1 cellular context compared by ENCODE assay signal in the genomic region with DNA sequence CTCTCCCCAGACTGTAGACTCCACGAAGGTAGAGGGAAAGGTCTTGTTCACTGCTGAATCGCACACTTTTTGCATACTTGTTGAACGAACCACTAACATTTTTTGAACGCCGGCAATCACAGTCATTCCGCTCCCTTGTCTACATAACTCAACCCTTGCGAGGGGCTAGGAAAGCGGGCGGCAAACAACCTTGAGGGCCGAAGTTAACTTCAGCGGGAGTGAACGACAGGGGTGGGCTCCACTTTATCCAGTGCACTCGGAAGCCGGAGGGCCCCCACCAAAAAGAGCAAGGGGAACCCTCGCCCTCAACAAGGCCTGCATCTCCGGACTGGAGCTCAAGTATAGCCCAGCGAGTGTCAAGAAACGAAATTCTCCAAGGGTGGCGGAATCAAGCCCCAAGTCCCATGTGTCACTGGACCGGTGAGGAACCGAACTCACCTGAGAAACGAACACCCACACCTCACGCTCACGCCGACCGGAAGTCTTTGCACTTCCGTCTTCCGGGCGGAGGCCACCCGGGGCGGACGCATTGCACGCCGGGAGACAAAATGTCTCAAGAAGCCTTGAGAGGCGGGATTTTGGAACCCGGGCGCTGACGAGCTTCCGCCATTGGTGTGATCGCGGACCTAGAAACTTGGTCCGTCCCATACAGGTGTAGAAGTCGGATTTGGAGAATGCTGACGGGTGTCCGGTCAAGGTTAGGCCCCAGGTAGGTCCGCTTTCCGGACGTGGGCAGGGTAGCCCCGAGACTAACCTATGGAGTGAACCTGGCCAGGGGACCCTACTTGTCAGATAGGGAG.
TF ChIP-seq lines count a peak whose summit lies in the region.

A gene (minus strand): TSS at position 484 of the 800 bp plus-strand sequence. CDS start 1,644 bp downstream, outside the sequence.

TF ChIP-seq in HEK293, 187 proteins besides CTCF, POLR2A, EP300 and RAD21 (continued from another document):
- TF ChIP-seq, protein P1, sequence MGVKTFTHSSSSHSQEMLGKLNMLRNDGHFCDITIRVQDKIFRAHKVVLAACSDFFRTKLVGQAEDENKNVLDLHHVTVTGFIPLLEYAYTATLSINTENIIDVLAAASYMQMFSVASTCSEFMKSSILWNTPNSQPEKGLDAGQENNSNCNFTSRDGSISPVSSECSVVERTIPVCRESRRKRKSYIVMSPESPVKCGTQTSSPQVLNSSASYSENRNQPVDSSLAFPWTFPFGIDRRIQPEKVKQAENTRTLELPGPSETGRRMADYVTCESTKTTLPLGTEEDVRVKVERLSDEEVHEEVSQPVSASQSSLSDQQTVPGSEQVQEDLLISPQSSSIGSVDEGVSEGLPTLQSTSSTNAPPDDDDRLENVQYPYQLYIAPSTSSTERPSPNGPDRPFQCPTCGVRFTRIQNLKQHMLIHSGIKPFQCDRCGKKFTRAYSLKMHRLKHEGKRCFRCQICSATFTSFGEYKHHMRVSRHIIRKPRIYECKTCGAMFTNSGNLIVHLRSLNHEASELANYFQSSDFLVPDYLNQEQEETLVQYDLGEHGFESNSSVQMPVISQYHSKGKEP (tag by site-specific recombination; IDR thresholded peaks at IDR 0.05): no peak
- peak; percentile 61 for TF ChIP-seq ZNF629 (tag by site-specific recombination; IDR thresholded peaks at IDR 0.05)
- peak; percentile 68; the same call in 1 of the 2 replicates for TF ChIP-seq GLIS2 (tag by site-specific recombination; IDR thresholded peaks at IDR 0.05)
- no peak for TF ChIP-seq ZNF311 (tag by site-specific recombination; IDR thresholded peaks at IDR 0.05; ENCODE audit: borderline replicate concordance)
- TF ChIP-seq, protein P2, sequence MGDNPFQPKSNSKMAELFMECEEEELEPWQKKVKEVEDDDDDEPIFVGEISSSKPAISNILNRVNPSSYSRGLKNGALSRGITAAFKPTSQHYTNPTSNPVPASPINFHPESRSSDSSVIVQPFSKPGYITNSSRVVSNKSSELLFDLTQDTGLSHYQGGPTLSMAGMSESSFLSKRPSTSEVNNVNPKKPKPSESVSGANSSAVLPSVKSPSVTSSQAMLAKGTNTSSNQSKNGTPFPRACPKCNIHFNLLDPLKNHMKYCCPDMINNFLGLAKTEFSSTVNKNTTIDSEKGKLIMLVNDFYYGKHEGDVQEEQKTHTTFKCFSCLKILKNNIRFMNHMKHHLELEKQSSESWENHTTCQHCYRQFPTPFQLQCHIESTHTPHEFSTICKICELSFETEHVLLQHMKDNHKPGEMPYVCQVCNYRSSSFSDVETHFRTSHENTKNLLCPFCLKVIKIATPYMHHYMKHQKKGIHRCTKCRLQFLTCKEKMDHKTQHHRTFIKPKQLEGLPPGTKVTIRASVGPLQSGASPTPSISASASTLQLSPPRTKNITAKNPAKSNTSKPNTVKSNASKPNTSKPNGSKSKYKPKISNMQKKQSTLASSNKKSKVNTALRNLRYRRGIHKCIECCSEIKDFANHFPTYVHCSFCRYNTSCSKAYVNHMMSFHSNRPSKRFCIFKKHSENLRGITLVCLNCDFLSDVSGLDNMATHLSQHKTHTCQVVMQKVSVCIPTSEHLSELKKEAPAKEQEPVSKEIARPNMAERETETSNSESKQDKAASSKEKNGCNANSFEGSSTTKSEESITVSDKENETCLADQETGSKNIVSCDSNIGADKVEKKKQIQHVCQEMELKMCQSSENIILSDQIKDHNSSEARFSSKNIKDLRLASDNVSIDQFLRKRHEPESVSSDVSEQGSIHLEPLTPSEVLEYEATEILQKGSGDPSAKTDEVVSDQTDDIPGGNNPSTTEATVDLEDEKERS (tag by site-specific recombination; IDR thresholded peaks at IDR 0.05): no peak
- TF ChIP-seq ZNF335 (tag by site-specific recombination; conservative IDR thresholded peaks at IDR 0.05): peak; percentile 83
- TF ChIP-seq, protein P3, sequence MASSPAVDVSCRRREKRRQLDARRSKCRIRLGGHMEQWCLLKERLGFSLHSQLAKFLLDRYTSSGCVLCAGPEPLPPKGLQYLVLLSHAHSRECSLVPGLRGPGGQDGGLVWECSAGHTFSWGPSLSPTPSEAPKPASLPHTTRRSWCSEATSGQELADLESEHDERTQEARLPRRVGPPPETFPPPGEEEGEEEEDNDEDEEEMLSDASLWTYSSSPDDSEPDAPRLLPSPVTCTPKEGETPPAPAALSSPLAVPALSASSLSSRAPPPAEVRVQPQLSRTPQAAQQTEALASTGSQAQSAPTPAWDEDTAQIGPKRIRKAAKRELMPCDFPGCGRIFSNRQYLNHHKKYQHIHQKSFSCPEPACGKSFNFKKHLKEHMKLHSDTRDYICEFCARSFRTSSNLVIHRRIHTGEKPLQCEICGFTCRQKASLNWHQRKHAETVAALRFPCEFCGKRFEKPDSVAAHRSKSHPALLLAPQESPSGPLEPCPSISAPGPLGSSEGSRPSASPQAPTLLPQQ (tag by site-specific recombination; IDR thresholded peaks at IDR 0.05): peak; percentile 45; the same call in 1 of the 2 replicates
- no peak for TF ChIP-seq ZNF112 (tag by site-specific recombination; IDR thresholded peaks at IDR 0.05)
- TF ChIP-seq, protein P4, sequence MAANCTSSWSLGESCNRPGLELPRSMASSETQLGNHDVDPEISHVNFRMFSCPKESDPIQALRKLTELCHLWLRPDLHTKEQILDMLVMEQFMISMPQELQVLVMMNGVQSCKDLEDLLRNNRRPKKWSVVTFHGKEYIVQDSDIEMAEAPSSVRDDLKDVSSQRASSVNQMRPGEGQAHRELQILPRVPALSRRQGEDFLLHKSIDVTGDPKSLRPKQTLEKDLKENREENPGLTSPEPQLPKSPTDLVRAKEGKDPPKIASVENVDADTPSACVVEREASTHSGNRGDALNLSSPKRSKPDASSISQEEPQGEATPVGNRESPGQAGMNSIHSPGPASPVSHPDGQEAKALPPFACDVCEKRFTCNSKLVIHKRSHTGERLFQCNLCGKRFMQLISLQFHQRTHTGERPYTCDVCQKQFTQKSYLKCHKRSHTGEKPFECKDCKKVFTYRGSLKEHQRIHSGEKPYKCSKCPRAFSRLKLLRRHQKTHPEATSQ (tag by site-specific recombination; IDR thresholded peaks at IDR 0.05): no peak
- no peak for TF ChIP-seq BCL11A (tag by site-specific recombination; IDR thresholded peaks at IDR 0.05; ENCODE audit: low read depth)
- TF ChIP-seq, protein P5, sequence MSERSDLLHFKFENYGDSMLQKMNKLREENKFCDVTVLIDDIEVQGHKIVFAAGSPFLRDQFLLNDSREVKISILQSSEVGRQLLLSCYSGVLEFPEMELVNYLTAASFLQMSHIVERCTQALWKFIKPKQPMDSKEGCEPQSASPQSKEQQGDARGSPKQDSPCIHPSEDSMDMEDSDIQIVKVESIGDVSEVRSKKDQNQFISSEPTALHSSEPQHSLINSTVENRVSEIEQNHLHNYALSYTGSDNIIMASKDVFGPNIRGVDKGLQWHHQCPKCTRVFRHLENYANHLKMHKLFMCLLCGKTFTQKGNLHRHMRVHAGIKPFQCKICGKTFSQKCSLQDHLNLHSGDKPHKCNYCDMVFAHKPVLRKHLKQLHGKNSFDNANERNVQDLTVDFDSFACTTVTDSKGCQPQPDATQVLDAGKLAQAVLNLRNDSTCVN (tag by site-specific recombination; optimal IDR thresholded peaks at IDR 0.05): no peak
- TF ChIP-seq KLF8 (tag by site-specific recombination; IDR thresholded peaks at IDR 0.05): 0 out of 2 replicates have a peak, but pooled peaks have one; percentile 24
- peak; percentile 47; the same call in 1 of the 2 replicates for TF ChIP-seq SP7 (tag by site-specific recombination; IDR thresholded peaks at IDR 0.05)
- peak; percentile 84 for TF ChIP-seq ZFHX2 (tag by site-specific recombination; conservative IDR thresholded peaks at IDR 0.05)
- peak; percentile 95 for TF ChIP-seq ZNF121 (tag by site-specific recombination; IDR thresholded peaks at IDR 0.05)
- TF ChIP-seq, protein P6, sequence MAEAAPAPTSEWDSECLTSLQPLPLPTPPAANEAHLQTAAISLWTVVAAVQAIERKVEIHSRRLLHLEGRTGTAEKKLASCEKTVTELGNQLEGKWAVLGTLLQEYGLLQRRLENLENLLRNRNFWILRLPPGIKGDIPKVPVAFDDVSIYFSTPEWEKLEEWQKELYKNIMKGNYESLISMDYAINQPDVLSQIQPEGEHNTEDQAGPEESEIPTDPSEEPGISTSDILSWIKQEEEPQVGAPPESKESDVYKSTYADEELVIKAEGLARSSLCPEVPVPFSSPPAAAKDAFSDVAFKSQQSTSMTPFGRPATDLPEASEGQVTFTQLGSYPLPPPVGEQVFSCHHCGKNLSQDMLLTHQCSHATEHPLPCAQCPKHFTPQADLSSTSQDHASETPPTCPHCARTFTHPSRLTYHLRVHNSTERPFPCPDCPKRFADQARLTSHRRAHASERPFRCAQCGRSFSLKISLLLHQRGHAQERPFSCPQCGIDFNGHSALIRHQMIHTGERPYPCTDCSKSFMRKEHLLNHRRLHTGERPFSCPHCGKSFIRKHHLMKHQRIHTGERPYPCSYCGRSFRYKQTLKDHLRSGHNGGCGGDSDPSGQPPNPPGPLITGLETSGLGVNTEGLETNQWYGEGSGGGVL (tag by site-specific recombination; IDR thresholded peaks at IDR 0.05): no peak
- peak; percentile 91 for TF ChIP-seq ZNF76 (tag by site-specific recombination; IDR thresholded peaks at IDR 0.05; ENCODE audit: borderline replicate concordance, low read depth)
- TF ChIP-seq KLF16 (tag by site-specific recombination; IDR thresholded peaks at IDR 0.05): no peak
- no peak for TF ChIP-seq ZNF514 (tag by site-specific recombination; IDR thresholded peaks at IDR 0.05)
- no peak for TF ChIP-seq HOXD13 (CRISPR knock-in tag; IDR thresholded peaks at IDR 0.05; ENCODE audit: borderline replicate concordance)
- TF ChIP-seq ZNF529 (tag by site-specific recombination; IDR thresholded peaks at IDR 0.05; ENCODE audit: insufficient replicate concordance): no peak
- no peak for TF ChIP-seq ZNF2 (tag by site-specific recombination; IDR thresholded peaks at IDR 0.05)
- TF ChIP-seq ZBTB8A (tag by site-specific recombination; IDR thresholded peaks at IDR 0.05): 0 out of 2 replicates have a peak, but pooled peaks have one; percentile 22
- TF ChIP-seq GLIS1 (tag by site-specific recombination; IDR thresholded peaks at IDR 0.05): peak; percentile 90
- TF ChIP-seq ZNF174 (tag by site-specific recombination; IDR thresholded peaks at IDR 0.05): no peak
- TF ChIP-seq SCRT2 (tag by site-specific recombination; IDR thresholded peaks at IDR 0.05): peak; percentile 85
- no peak for TF ChIP-seq ZNF555 (tag by site-specific recombination; conservative IDR thresholded peaks at IDR 0.05)
- TF ChIP-seq, protein P7, sequence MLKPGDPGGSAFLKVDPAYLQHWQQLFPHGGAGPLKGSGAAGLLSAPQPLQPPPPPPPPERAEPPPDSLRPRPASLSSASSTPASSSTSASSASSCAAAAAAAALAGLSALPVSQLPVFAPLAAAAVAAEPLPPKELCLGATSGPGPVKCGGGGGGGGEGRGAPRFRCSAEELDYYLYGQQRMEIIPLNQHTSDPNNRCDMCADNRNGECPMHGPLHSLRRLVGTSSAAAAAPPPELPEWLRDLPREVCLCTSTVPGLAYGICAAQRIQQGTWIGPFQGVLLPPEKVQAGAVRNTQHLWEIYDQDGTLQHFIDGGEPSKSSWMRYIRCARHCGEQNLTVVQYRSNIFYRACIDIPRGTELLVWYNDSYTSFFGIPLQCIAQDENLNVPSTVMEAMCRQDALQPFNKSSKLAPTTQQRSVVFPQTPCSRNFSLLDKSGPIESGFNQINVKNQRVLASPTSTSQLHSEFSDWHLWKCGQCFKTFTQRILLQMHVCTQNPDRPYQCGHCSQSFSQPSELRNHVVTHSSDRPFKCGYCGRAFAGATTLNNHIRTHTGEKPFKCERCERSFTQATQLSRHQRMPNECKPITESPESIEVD (tag by site-specific recombination; IDR thresholded peaks at IDR 0.05): no peak
- TF ChIP-seq ZNF701 (tag by site-specific recombination; IDR thresholded peaks at IDR 0.05): no peak
- 0 out of 2 replicates have a peak, but pooled peaks have one; percentile 27 for TF ChIP-seq ZBTB48 (tag by site-specific recombination; IDR thresholded peaks at IDR 0.05)
- peak; percentile 36; the same call in 1 of the 2 replicates for TF ChIP-seq ZNF600 (tag by site-specific recombination; IDR thresholded peaks at IDR 0.05)
- no peak for TF ChIP-seq ZNF623 (tag by site-specific recombination; IDR thresholded peaks at IDR 0.05)
- TF ChIP-seq, protein P8, sequence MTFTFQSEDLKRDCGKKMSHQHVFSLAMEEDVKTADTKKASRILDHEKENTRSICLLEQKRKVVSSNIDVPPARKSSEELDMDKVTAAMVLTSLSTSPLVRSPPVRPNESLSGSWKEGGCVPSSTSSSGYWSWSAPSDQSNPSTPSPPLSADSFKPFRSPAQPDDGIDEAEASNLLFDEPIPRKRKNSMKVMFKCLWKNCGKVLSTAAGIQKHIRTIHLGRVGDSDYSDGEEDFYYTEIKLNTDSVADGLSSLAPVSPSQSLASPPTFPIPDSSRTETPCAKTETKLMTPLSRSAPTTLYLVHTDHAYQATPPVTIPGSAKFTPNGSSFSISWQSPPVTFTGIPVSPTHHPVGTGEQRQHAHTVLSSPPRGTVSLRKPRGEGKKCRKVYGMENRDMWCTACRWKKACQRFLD (tag by site-specific recombination; IDR thresholded peaks at IDR 0.05): no peak
- TF ChIP-seq EGR2 (tag by site-specific recombination; IDR thresholded peaks at IDR 0.05; ENCODE audit: low read depth): peak; percentile 63; the same call in 1 of the 2 replicates
- no peak for TF ChIP-seq ZNF394 (tag by site-specific recombination; IDR thresholded peaks at IDR 0.05; ENCODE audit: borderline replicate concordance)
- TF ChIP-seq ZXDB (tag by site-specific recombination; IDR thresholded peaks at IDR 0.05): peak; percentile 62; the same call in 1 of the 2 replicates
- TF ChIP-seq SALL2 (tag by site-specific recombination; IDR thresholded peaks at IDR 0.05; ENCODE audit: borderline replicate concordance): no peak
- no peak for TF ChIP-seq ZNF670 (tag by site-specific recombination; IDR thresholded peaks at IDR 0.05; ENCODE audit: low read depth)
- TF ChIP-seq, protein P9, sequence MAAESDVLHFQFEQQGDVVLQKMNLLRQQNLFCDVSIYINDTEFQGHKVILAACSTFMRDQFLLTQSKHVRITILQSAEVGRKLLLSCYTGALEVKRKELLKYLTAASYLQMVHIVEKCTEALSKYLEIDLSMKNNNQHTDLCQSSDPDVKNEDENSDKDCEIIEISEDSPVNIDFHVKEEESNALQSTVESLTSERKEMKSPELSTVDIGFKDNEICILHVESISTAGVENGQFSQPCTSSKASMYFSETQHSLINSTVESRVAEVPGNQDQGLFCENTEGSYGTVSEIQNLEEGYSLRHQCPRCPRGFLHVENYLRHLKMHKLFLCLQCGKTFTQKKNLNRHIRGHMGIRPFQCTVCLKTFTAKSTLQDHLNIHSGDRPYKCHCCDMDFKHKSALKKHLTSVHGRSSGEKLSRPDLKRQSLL (tag by site-specific recombination; IDR thresholded peaks at IDR 0.05): 0 out of 2 replicates have a peak, but pooled peaks have one; percentile 32
TF ChIP-seq in HEK293: peak in this region for 39.
